ENCODE assay signal across 2 cellular contexts in the genomic region with DNA sequence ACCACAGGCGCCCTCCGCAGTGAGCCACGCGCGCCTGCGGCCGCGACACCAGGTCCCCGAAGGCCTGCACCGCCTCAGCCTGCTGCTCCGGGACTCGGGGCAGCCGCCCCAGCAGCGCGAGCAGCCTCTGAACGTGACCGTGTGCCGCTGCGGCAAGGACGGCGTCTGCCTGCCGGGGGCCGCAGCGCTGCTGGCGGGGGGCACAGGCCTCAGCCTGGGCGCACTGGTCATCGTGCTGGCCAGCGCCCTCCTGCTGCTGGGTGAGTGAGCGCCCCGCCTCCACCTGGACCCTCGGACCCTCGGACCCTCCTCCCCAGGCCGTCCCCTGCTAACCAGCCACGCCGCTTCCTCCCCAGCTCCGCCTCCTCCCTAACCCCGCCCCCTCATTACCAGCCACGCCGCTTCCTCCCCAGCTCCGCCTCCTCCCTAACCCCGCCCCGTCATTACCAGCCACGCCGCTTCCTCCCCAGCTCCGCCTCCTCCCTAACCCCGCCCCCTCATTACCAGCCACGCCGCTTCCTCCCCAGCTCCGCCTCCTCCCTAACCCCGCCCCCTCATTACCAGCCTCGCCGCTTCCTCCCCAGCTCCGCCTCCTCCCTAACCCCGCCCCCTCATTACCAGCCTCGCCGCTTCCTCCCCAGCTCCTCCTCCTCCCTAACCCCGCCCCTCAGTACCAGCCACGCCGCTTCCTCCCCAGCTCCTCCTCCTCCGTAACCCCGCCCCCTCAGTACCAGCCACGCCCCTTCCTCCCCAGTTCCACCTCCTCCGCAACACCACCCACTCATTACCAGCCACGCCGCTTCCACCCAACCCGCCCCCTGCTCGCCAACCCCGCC.
A peak's percentile ranks its signal among the peaks of the same experiment; 100 is the strongest.
TF ChIP-seq lines count a peak whose summit lies in the region.

No MANE protein-coding gene starts in this region.

TF ChIP-seq in HEK293, 187 proteins besides CTCF, POLR2A, EP300 and RAD21 (continued from another document):
- TF ChIP-seq, protein P1, sequence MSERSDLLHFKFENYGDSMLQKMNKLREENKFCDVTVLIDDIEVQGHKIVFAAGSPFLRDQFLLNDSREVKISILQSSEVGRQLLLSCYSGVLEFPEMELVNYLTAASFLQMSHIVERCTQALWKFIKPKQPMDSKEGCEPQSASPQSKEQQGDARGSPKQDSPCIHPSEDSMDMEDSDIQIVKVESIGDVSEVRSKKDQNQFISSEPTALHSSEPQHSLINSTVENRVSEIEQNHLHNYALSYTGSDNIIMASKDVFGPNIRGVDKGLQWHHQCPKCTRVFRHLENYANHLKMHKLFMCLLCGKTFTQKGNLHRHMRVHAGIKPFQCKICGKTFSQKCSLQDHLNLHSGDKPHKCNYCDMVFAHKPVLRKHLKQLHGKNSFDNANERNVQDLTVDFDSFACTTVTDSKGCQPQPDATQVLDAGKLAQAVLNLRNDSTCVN (tag by site-specific recombination; optimal IDR thresholded peaks at IDR 0.05) = peak; percentile 54
- TF ChIP-seq SP2 (tag by site-specific recombination; IDR thresholded peaks at IDR 0.05) = peak; percentile 42
- peak; percentile 84 for TF ChIP-seq GLIS2 (tag by site-specific recombination; IDR thresholded peaks at IDR 0.05)
- 0 out of 2 replicates have a peak, but pooled peaks have one; percentile 24 for TF ChIP-seq ZIC2 (tag by site-specific recombination; IDR thresholded peaks at IDR 0.05)
- TF ChIP-seq, protein P2, sequence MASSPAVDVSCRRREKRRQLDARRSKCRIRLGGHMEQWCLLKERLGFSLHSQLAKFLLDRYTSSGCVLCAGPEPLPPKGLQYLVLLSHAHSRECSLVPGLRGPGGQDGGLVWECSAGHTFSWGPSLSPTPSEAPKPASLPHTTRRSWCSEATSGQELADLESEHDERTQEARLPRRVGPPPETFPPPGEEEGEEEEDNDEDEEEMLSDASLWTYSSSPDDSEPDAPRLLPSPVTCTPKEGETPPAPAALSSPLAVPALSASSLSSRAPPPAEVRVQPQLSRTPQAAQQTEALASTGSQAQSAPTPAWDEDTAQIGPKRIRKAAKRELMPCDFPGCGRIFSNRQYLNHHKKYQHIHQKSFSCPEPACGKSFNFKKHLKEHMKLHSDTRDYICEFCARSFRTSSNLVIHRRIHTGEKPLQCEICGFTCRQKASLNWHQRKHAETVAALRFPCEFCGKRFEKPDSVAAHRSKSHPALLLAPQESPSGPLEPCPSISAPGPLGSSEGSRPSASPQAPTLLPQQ (tag by site-specific recombination; IDR thresholded peaks at IDR 0.05) = peak; percentile 17; the same call in 1 of the 2 replicates
- peak; percentile 66; the same call in 1 of the 2 replicates for TF ChIP-seq ZBTB7A (tag by site-specific recombination; IDR thresholded peaks at IDR 0.05; ENCODE audit: low read depth)
- peak; percentile 87 for TF ChIP-seq ZNF10 (tag by site-specific recombination; IDR thresholded peaks at IDR 0.05)
- TF ChIP-seq KLF9 (tag by site-specific recombination; IDR thresholded peaks at IDR 0.05; ENCODE audit: low read depth) = 0 out of 2 replicates have a peak, but pooled peaks have one; percentile 59
- 0 out of 2 replicates have a peak, but pooled peaks have one; percentile 27 for TF ChIP-seq ZNF76 (tag by site-specific recombination; IDR thresholded peaks at IDR 0.05; ENCODE audit: borderline replicate concordance, low read depth)
- TF ChIP-seq, protein P3, sequence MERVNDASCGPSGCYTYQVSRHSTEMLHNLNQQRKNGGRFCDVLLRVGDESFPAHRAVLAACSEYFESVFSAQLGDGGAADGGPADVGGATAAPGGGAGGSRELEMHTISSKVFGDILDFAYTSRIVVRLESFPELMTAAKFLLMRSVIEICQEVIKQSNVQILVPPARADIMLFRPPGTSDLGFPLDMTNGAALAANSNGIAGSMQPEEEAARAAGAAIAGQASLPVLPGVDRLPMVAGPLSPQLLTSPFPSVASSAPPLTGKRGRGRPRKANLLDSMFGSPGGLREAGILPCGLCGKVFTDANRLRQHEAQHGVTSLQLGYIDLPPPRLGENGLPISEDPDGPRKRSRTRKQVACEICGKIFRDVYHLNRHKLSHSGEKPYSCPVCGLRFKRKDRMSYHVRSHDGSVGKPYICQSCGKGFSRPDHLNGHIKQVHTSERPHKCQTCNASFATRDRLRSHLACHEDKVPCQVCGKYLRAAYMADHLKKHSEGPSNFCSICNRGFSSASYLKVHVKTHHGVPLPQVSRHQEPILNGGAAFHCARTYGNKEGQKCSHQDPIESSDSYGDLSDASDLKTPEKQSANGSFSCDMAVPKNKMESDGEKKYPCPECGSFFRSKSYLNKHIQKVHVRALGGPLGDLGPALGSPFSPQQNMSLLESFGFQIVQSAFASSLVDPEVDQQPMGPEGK (tag by site-specific recombination; IDR thresholded peaks at IDR 0.05) = peak; percentile 64
- TF ChIP-seq ZNF335 (tag by site-specific recombination; conservative IDR thresholded peaks at IDR 0.05) = peak; percentile 46

TF ChIP-seq in WTC11, 78 proteins besides CTCF, POLR2A, EP300 and RAD21 (continued from another document):
- TF ChIP-seq, protein P4, sequence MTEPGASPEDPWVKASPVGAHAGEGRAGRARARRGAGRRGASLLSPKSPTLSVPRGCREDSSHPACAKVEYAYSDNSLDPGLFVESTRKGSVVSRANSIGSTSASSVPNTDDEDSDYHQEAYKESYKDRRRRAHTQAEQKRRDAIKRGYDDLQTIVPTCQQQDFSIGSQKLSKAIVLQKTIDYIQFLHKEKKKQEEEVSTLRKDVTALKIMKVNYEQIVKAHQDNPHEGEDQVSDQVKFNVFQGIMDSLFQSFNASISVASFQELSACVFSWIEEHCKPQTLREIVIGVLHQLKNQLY (CRISPR knock-in tag; IDR thresholded peaks at IDR 0.05) = 0 out of 2 replicates have a peak, but pooled peaks have one; percentile 26
- peak; percentile 72 for TF ChIP-seq GABPB1 (CRISPR knock-in tag; IDR thresholded peaks at IDR 0.05)
- TF ChIP-seq ZNF263 (CRISPR knock-in tag; IDR thresholded peaks at IDR 0.05; ENCODE audit: low read depth) = 0 out of 2 replicates have a peak, but pooled peaks have one; percentile 26
- TF ChIP-seq TCF7 (CRISPR knock-in tag; IDR thresholded peaks at IDR 0.05; ENCODE audit: low read depth) = peak; percentile 50; the same call in 1 of the 2 replicates
